22 cellular contexts compared by ENCODE assay signal in the genomic region with DNA sequence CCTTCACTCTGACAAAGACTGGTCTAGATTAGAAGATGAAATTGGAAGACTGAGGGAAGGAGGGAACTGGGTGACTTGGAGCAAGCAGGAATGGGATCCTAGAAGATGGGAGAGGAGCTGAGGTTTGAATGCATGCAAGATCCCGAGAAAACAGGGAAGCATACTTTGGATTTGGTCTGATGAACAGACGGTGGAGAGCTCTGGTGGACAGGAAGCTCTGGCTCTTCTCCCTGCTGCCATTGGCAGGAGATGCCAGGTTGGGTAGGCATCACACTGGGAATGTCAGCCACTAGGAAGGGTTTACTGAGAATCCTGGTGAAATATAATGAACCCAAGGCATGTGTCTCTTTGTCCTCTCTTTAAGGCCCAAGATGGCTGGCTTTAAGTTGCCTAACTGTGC.
"Had no signal": no experiment of that assay in that cellular context is flagged by ENCODE, and none has a peak within 500 bp of the region (broad histone marks: within the 10 kb centered on the region; RNA-seq: fewer than 3 reads in every experiment).

No MANE protein-coding gene starts in this region.

- DNase-seq: activated B cell treated with CpG ODN at 0.5 μM for 24 hours; activated CD4-positive, alpha-beta T cell treated with anti-CD3 and anti-CD28 coated beads for 4 hours; activated CD4-positive, alpha-beta T cell treated with anti-CD3 and anti-CD28 coated beads, Interleukin-2, amount 50 U/mL, for 48 hours; activated naive CD4-positive, alpha-beta T cell treated with Interleukin-2 at 50 U/mL for 16 hours; activated naive CD8-positive, alpha-beta T cell treated with anti-CD3 and anti-CD28 coated beads, Interleukin-2, amount 10 ng/mL, durations not matched to agents 7 days and 5 days; activated T-cell treated with anti-CD3 and anti-CD28 coated beads, Interleukin-2, amount 50 U/mL, for 48 hours; amniotic stem cell; effector memory CD8-positive, alpha-beta T cell; esophagus squamous epithelium; kidney; mucosa of descending colon; naive B cell; occipital lobe; stimulated activated CD4-positive, alpha-beta T cell treated with anti-CD3 and anti-CD28 coated beads, Interleukin-2, amount 100 ng/mL, for 48 hours; stimulated activated CD8-positive, alpha-beta memory T cell treated with anti-CD3 and anti-CD28 coated beads, Interleukin-4, amount 100 ng/mL, for 48 hours; stimulated activated naive B cell treated with anti-CD40 and anti-IgM and Interleukin-4, amounts not matched to agents 10 μg/mL and 1 μg/mL and 100 μg/mL, for 72 hours; T-helper 1 cell; testis; upper lobe of right lung had no signal

- H3K27me3 ChIP-seq: esophagus squamous epithelium, heart right ventricle, testis, upper lobe of right lung had no signal

- H3K4me3 ChIP-seq: cardiac muscle cell, esophagus squamous epithelium, heart right ventricle, lower lobe of right lung, mucosa of descending colon, testis, upper lobe of right lung had no signal

- H3K9me3 Mint-ChIP-seq: activated B cell treated with CpG ODN at 0.5 μM for 24 hours; activated naive CD8-positive, alpha-beta T cell treated with anti-CD3 and anti-CD28 coated beads, Interleukin-2, amount 10 ng/mL, durations not matched to agents 7 days and 5 days; effector memory CD8-positive, alpha-beta T cell; naive B cell; stimulated activated naive B cell treated with anti-CD40 and anti-IgM and Interleukin-4, amounts not matched to agents 10 μg/mL and 1 μg/mL and 100 μg/mL, for 72 hours had no signal

- H3K27ac Mint-ChIP-seq: activated B cell treated with CpG ODN at 0.5 μM for 24 hours; activated naive CD8-positive, alpha-beta T cell treated with anti-CD3 and anti-CD28 coated beads, Interleukin-2, amount 10 ng/mL, durations not matched to agents 7 days and 5 days; effector memory CD8-positive, alpha-beta T cell; stimulated activated naive B cell treated with anti-CD40 and anti-IgM and Interleukin-4, amounts not matched to agents 10 μg/mL and 1 μg/mL and 100 μg/mL, for 72 hours had no signal

- H3K36me3 Mint-ChIP-seq: activated naive CD8-positive, alpha-beta T cell treated with anti-CD3 and anti-CD28 coated beads, Interleukin-2, amount 10 ng/mL, durations not matched to agents 7 days and 5 days; naive B cell; stimulated activated naive B cell treated with anti-CD40 and anti-IgM and Interleukin-4, amounts not matched to agents 10 μg/mL and 1 μg/mL and 100 μg/mL, for 72 hours had no signal

- H3K9me3 ChIP-seq: esophagus squamous epithelium, heart right ventricle, lower lobe of right lung, mucosa of descending colon, testis, upper lobe of right lung had no signal

- ATAC-seq: effector memory CD8-positive, alpha-beta T cell; mucosa of descending colon; stimulated activated naive B cell treated with anti-CD40 and anti-IgM and Interleukin-4, amounts not matched to agents 10 μg/mL and 1 μg/mL and 100 μg/mL, for 72 hours had no signal

- H3K4me3 Mint-ChIP-seq: activated B cell treated with CpG ODN at 0.5 μM for 24 hours; activated naive CD8-positive, alpha-beta T cell treated with anti-CD3 and anti-CD28 coated beads, Interleukin-2, amount 10 ng/mL, durations not matched to agents 7 days and 5 days; effector memory CD8-positive, alpha-beta T cell; naive B cell; stimulated activated naive B cell treated with anti-CD40 and anti-IgM and Interleukin-4, amounts not matched to agents 10 μg/mL and 1 μg/mL and 100 μg/mL, for 72 hours had no signal

- H3K4me1 Mint-ChIP-seq: activated B cell treated with CpG ODN at 0.5 μM for 24 hours; naive B cell; stimulated activated naive B cell treated with anti-CD40 and anti-IgM and Interleukin-4, amounts not matched to agents 10 μg/mL and 1 μg/mL and 100 μg/mL, for 72 hours had no signal

- H3K4me1 ChIP-seq: testis had no signal

- H3K36me3 ChIP-seq: cardiac muscle cell, esophagus squamous epithelium, heart right ventricle, lower lobe of right lung, upper lobe of right lung had no signal

- H3K27ac ChIP-seq: cardiac muscle cell, lower lobe of right lung, testis, upper lobe of right lung had no signal
